Comparison of ENCODE assay signal across 32 cellular contexts in the genomic region with DNA sequence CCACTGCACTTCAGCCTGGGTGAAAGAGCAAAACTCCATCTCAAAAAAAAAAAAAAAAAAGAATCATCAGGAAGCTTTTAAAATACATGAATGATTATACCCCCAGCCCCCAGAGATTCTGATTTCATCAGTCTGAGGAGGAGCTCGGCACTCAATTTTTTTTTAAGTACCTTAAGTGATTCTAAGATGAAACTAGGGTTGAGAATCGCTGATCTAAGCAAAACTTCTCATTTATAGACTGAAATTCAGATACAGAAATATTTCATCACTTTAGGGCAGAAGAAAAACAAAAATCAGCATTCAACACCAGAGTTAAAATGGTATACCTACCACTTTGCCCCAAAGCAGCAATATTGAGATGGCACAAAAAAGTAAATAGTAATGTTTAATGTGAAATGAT. TPM values are rescaled to one million over a fixed set of nuclear protein-coding genes. Genes with fewer than 3 reads are reported as not detected.
"Had no signal": no experiment of that assay in that cellular context is flagged by ENCODE, and none has a peak within 500 bp of the region (broad histone marks: within the 10 kb centered on the region; RNA-seq: fewer than 3 reads in every experiment).

No MANE protein-coding gene starts in this region.

- H3K27ac ChIP-seq: ovary, parathyroid adenoma, psoas muscle, skin epidermis, spleen, stomach, thoracic aorta, thyroid gland, tibial nerve, upper lobe of left lung, vagina had no signal

- H3K4me3 ChIP-seq: ovary, psoas muscle, skin epidermis, smooth muscle cell, spleen, stomach, thoracic aorta, thyroid gland, tibial nerve, upper lobe of left lung, vagina had no signal

- H3K4me2 ChIP-seq: smooth muscle cell had no signal

- H3K4me1 ChIP-seq: parathyroid adenoma, psoas muscle, spleen, stomach, thyroid gland, tibial nerve, upper lobe of left lung, vagina had no signal

- FAIRE-seq: urothelium cell line had no signal

- H3K36me3 ChIP-seq: ovary, spleen, stomach, thoracic aorta, thyroid gland, tibial nerve, upper lobe of left lung, vagina had no signal

- H3K79me2 ChIP-seq: parathyroid adenoma had no signal

- H2AFZ ChIP-seq: parathyroid adenoma had no signal

- H3K9me3 ChIP-seq: ovary, psoas muscle, stomach, thoracic aorta, thyroid gland, tibial nerve, upper lobe of left lung, vagina had no signal

- ATAC-seq: naive thymus-derived CD8-positive, alpha-beta T cell; natural killer cell treated with Interleukin-12 subunit alpha and Interleukin-12 subunit beta and Interleukin-15 and Interleukin-18, amount 100 ng/mL, for 72 hours; psoas muscle; right cardiac atrium; sciatic nerve; stimulated activated effector memory CD8-positive, alpha-beta T cell treated with anti-CD3 and anti-CD28 coated beads, Interleukin-12 subunit alpha, Interleukin-12 subunit beta, amount 100 ng/mL, for 72 hours; stimulated activated naive B cell treated with anti-CD40 and anti-IgM and Interleukin-4, amounts not matched to agents 10 μg/mL and 1 μg/mL and 100 μg/mL, for 72 hours had no signal

- H3K9ac ChIP-seq: parathyroid adenoma had no signal

- H3K27me3 ChIP-seq: ovary, spleen, stomach, thyroid gland, tibial nerve, upper lobe of left lung, vagina had no signal

- DNase-seq: naive thymus-derived CD8-positive, alpha-beta T cell; nephron progenitor cell; occipital lobe; ovary; posterior cingulate gyrus; psoas muscle; right cardiac atrium; spleen; stimulated activated CD4-positive, alpha-beta T cell treated with anti-CD3 and anti-CD28 coated beads, Interleukin-12 subunit alpha, Interleukin-12 subunit beta, amount 100 ng/mL, for 4 hours; stimulated activated CD4-positive, alpha-beta T cell treated with anti-CD3 and anti-CD28 coated beads, Interleukin-1b, Interleukin-23, amount 100 ng/mL, for 48 hours; stimulated activated CD4-positive, alpha-beta T cell treated with anti-CD3 and anti-CD28 coated beads, Interleukin-2, amount 100 ng/mL, for 48 hours; stimulated activated CD4-positive, alpha-beta T cell treated with anti-CD3 and anti-CD28 coated beads, Interleukin-4, amount 100 ng/mL, for 24 hours; stimulated activated naive B cell treated with anti-CD40 and anti-IgM and Interleukin-4, amounts not matched to agents 10 μg/mL and 1 μg/mL and 100 μg/mL, for 72 hours; stimulated activated naive CD4-positive, alpha-beta T cell treated with Interleukin-2 at 50 U/mL for 16 hours; stomach; thyroid gland; trophoblast cell; upper lobe of left lung had no signal

RNA-seq across cellular contexts. Expression of a gene that starts 24.7 kb away (rescaled TPM):
- total RNA-seq: naive thymus-derived CD8-positive, alpha-beta T cell; neural crest cell; occipital lobe; progenitor cell of endocrine pancreas; renal cortical epithelial cell; smooth muscle cell; temporal lobe had no signal
- polyA plus RNA-seq: naive thymus-derived CD8-positive, alpha-beta T cell; smooth muscle cell had no signal
